Comparison of ENCODE assay signal across 17 cellular contexts in the genomic region with DNA sequence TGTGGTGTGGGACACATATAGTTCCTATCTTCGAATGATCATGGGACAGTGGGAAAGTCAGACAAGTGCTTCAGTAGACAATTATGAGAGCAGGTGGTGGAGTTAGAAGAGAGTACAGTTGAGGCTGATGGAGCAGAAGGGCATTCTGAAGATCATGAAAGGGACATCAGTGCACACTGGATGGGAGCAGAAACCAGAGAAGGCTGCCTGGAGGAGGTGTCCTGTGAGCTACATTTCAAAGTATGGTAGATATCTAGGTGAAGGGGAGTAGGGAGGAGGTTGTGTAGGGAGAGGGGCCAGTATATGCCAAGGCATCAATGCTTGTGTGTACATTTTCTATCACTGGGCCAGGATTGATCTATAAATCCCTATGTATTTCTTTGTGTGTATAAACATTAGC.
DNase-seq lines count a peak whose midpoint lies in the region; ATAC-seq, FAIRE-seq and TF ChIP-seq lines count a peak whose summit lies in the region.
"Had no signal": no experiment of that assay in that cellular context is flagged by ENCODE, and none has a peak within 500 bp of the region (broad histone marks: within the 10 kb centered on the region; RNA-seq: fewer than 3 reads in every experiment).

No MANE protein-coding gene starts in this region.

- H3K4me3 Mint-ChIP-seq in activated T-cell treated with anti-CD3 and anti-CD28 coated beads, Interleukin-2, amount 50 U/mL, for 4 hours, result peak overlapping the region; percentile 1
- no peak overlapping the region for H3K4me3 Mint-ChIP-seq in activated T-cell treated with anti-CD3 and anti-CD28 coated beads, Interleukin-2, amount 50 U/mL, for 72 hours
- H3K4me3 Mint-ChIP-seq in nephron progenitor cell (no peak overlapping the region), endothelial cell (ENCODE audit: unreplicated experiment) (no peak overlapping the region)
- H3K4me3 Mint-ChIP-seq: CD4-positive, alpha-beta memory T cell had no signal

- peaks cover 24% of the 10 kb centered on the region for H3K4me1 ChIP-seq in HepG2 (ENCODE audit: insufficient read depth, low read length)
- peaks cover 0 to 10% (median 3%) of the 10 kb centered on the region in 4 donors for H3K4me1 ChIP-seq in right lobe of liver

- no peak for TF ChIP-seq POLR2A in HepG2 (IDR thresholded peaks at IDR 0.05; ENCODE audit: insufficient read depth in 1 of 2, low read depth in 2 of 2, low read length in 2 of 2)
- no peak for TF ChIP-seq POLR2A in right lobe of liver (IDR thresholded peaks at IDR 0.05)

- peaks cover 27% of the 10 kb centered on the region for H3K4me1 Mint-ChIP-seq in activated T-cell treated with anti-CD3 and anti-CD28 coated beads, Interleukin-2, amount 50 U/mL, for 4 hours (ENCODE audit: low read depth)
- H3K4me1 Mint-ChIP-seq in activated T-cell treated with anti-CD3 and anti-CD28 coated beads, Interleukin-2, amount 50 U/mL, for 72 hours (ENCODE audit: low read depth), result peaks cover 65% of the 10 kb centered on the region
- H3K4me1 Mint-ChIP-seq in nephron progenitor cell (peaks cover 30% of the 10 kb centered on the region), endothelial cell (ENCODE audit: unreplicated experiment) (peaks cover 1% of the 10 kb centered on the region)

- no peak overlapping the region for H3K27ac Mint-ChIP-seq in activated T-cell treated with anti-CD3 and anti-CD28 coated beads, Interleukin-2, amount 50 U/mL, for 72 hours
- H3K27ac Mint-ChIP-seq in nephron progenitor cell (peak overlapping the region; percentile 22), endothelial cell (ENCODE audit: unreplicated experiment) (no peak overlapping the region)
- H3K27ac Mint-ChIP-seq: CD4-positive, alpha-beta memory T cell had no signal

- 50% methylated on average over 1 of the region's 1 CpG for WGBS in HepG2 (ENCODE audit: low lambda C conversion rate)
- 100% methylated on average over 1 of the region's 1 CpG for WGBS in right lobe of liver (ENCODE audit: insufficient coverage, low coverage, low lambda C conversion rate, missing lambda C conversion rate)

- TF ChIP-seq EP300 in HepG2 (IDR thresholded peaks at IDR 0.05; ENCODE audit: low read depth in 2 of 2, low read length in 2 of 2) (no peak), HepG2 (CRISPR knock-in tag; IDR thresholded peaks at IDR 0.05; ENCODE audit: borderline replicate concordance) (no peak)

- intact Hi-C loops in HepG2 (cut with micrococcal nuclease; ENCODE audit: unreplicated experiment), result no loop called here
- intact Hi-C loops in right lobe of liver (cut with DNase I), result no loop called here

- H3K4me2 ChIP-seq in HepG2 (ENCODE audit: low read depth, low read length), result no peak overlapping the region

- no peak overlapping the region for H3K9ac ChIP-seq in HepG2 (ENCODE audit: insufficient read depth, low read depth, low read length)

- peaks cover 3% of the 10 kb centered on the region for H3K9me3 Mint-ChIP-seq in activated T-cell treated with anti-CD3 and anti-CD28 coated beads, Interleukin-2, amount 50 U/mL, for 4 hours
- H3K9me3 Mint-ChIP-seq in activated T-cell treated with anti-CD3 and anti-CD28 coated beads, Interleukin-2, amount 50 U/mL, for 72 hours, result peaks cover 0 to 3% of the 10 kb centered on the region in 2 donors
- H3K9me3 Mint-ChIP-seq in nephron progenitor cell (peaks cover 11% of the 10 kb centered on the region), endothelial cell (ENCODE audit: unreplicated experiment) (no peaks in the 10 kb centered on the region)

- no peaks in the 10 kb centered on the region for H3K27me3 Mint-ChIP-seq in activated T-cell treated with anti-CD3 and anti-CD28 coated beads, Interleukin-2, amount 50 U/mL, for 4 hours (ENCODE audit: low read depth)
- peaks cover 7% of the 10 kb centered on the region for H3K27me3 Mint-ChIP-seq in activated T-cell treated with anti-CD3 and anti-CD28 coated beads, Interleukin-2, amount 50 U/mL, for 72 hours (ENCODE audit: low read depth)
- no peaks in the 10 kb centered on the region for H3K27me3 Mint-ChIP-seq in nephron progenitor cell (ENCODE audit: low read depth, poor library complexity)
- no peaks in the 10 kb centered on the region for H3K27me3 Mint-ChIP-seq in endothelial cell (ENCODE audit: unreplicated experiment)
- H3K27me3 Mint-ChIP-seq: CD4-positive, alpha-beta memory T cell had no signal

- in situ Hi-C loops in HepG2 (cut with HindIII; ENCODE audit: extremely low pct_ligation_motif_present, low pct_unique_long_range_greater_than_20kb), result no loop called here

- no peak for TF ChIP-seq RAD21 in HepG2 (CRISPR knock-in tag; IDR thresholded peaks at IDR 0.05)

- H3K27me3 ChIP-seq in HepG2 (ENCODE audit: control insufficient read depth in 1 of 2, insufficient read depth in 2 of 2, low read length in 2 of 2), result no peaks in the 10 kb centered on the region
- H3K27me3 ChIP-seq in right lobe of liver, result no peaks in the 10 kb centered on the region
- H3K27me3 ChIP-seq: BE2C had no signal

- no peaks in the 10 kb centered on the region for H4K20me1 ChIP-seq in HepG2 (ENCODE audit: insufficient read depth, low read length)

- no peaks in the 10 kb centered on the region for H3K79me2 ChIP-seq in HepG2 (ENCODE audit: insufficient read depth, low read length)

- H3K36me3 ChIP-seq in HepG2 (replicated peaks in 1 of 2; ENCODE audit: control insufficient read depth in 1 of 2, insufficient read depth in 2 of 2, low read length in 2 of 2), result no peaks in the 10 kb centered on the region
- no peaks in the 10 kb centered on the region for H3K36me3 ChIP-seq in right lobe of liver
- H3K36me3 ChIP-seq: BE2C had no signal

- no peaks in the 10 kb centered on the region for H3K36me3 Mint-ChIP-seq in activated T-cell treated with anti-CD3 and anti-CD28 coated beads, Interleukin-2, amount 50 U/mL, for 4 hours (ENCODE audit: insufficient read depth)
- no peaks in the 10 kb centered on the region for H3K36me3 Mint-ChIP-seq in activated T-cell treated with anti-CD3 and anti-CD28 coated beads, Interleukin-2, amount 50 U/mL, for 72 hours (ENCODE audit: insufficient read depth in 2 of 2)
- H3K36me3 Mint-ChIP-seq in nephron progenitor cell (ENCODE audit: low read depth), result peaks cover 5% of the 10 kb centered on the region
- no peaks in the 10 kb centered on the region for H3K36me3 Mint-ChIP-seq in endothelial cell (ENCODE audit: low read depth, unreplicated experiment)
- H3K36me3 Mint-ChIP-seq: CD4-positive, alpha-beta memory T cell had no signal

- no peak overlapping the region for H2AFZ ChIP-seq in HepG2 (ENCODE audit: low read length)

- no TSS peak for BruUV-seq in HepG2 (replicated peaks; lab: Mats Ljungman, UMichigan)

- H3K9me3 ChIP-seq in HepG2 (ENCODE audit: low read length), result no peaks in the 10 kb centered on the region
- H3K9me3 ChIP-seq in right lobe of liver, result no peaks in the 10 kb centered on the region
- H3K9me3 ChIP-seq: BE2C had no signal

- H3K4me3 ChIP-seq in HepG2 (replicated peaks in 1 of 3; ENCODE audit: insufficient read depth in 1 of 3, low read depth in 2 of 3, low read length in 3 of 3) (no peak overlapping the region), right lobe of liver (no peak overlapping the region)
- H3K4me3 ChIP-seq: GM12878 had no signal

- no peak for FAIRE-seq in HepG2 (lab: Jason Lieb, UNC)
- FAIRE-seq: A204.1, GM12878, GM18507, H54 had no signal

- ATAC-seq in activated T-cell treated with anti-CD3 and anti-CD28 coated beads, Interleukin-2, amount 50 U/mL, for 4 hours, result no peak
- no peak for ATAC-seq in activated T-cell treated with anti-CD3 and anti-CD28 coated beads, Interleukin-2, amount 50 U/mL, for 72 hours (replicated peaks in 1 of 2)
- ATAC-seq in HepG2 (no peak), right lobe of liver (no peak)
- ATAC-seq: GM12878, HCT116 had no signal

- POLR2A ChIA-PET in HepG2 (lab: Yijun Ruan, JAX), result no interaction called here

- CTCF ChIA-PET in HepG2 (lab: Yijun Ruan, JAX; ENCODE audit: low intra/inter-chr PET ratio, low total read pairs), result no interaction called here

- no peak for DNase-seq in activated T-cell treated with anti-CD3 and anti-CD28 coated beads, Interleukin-2, amount 50 U/mL, for 4 hours
- no peak for DNase-seq in activated T-cell treated with anti-CD3 and anti-CD28 coated beads, Interleukin-2, amount 50 U/mL, for 72 hours
- DNase-seq in HepG2 (ENCODE audit: low spot score) (no peak), right lobe of liver (no peak), nephron progenitor cell (no peak), endothelial cell (ENCODE audit: low spot score) (no peak), NCI-H2029 (lab: John Stamatoyannopoulos, UW) (no peak)
- DNase-seq: BE2C; CD4-positive, alpha-beta memory T cell; DMS79 had no signal

- TF ChIP-seq CTCF in HepG2 (CRISPR knock-in tag; IDR thresholded peaks at IDR 0.05) (no peak), right lobe of liver (IDR thresholded peaks at IDR 0.05) (no peak), nephron progenitor cell (IDR thresholded peaks at IDR 0.05) (no peak), endothelial cell (IDR thresholded peaks at IDR 0.05; ENCODE audit: unreplicated experiment) (no peak)

- no peak overlapping the region for H3K27ac ChIP-seq in HepG2 (ENCODE audit: extremely low read length, insufficient read depth, low read length)
- H3K27ac ChIP-seq in right lobe of liver, result no peak overlapping the region
- H3K27ac ChIP-seq: C4-2B, HL-60 had no signal

TF ChIP-seq in HepG2, 621 proteins besides CTCF, POLR2A, EP300 and RAD21:
- TF ChIP-seq ZFP36 (IDR thresholded peaks at IDR 0.05; ENCODE audit: borderline replicate concordance, low read depth, low read length, partially characterized antibody) (peak; percentile 55), ATAD3A (CRISPR knock-in tag; IDR thresholded peaks at IDR 0.05) (no peak), CREM (IDR thresholded peaks at IDR 0.05) (no peak), CREM (CRISPR knock-in tag; IDR thresholded peaks at IDR 0.05) (no peak), LCORL (IDR thresholded peaks at IDR 0.05) (no peak), LCORL (CRISPR knock-in tag; IDR thresholded peaks at IDR 0.05) (no peak), FOXA1 (IDR thresholded peaks at IDR 0.05) (no peak), FOXA1 (CRISPR knock-in tag; IDR thresholded peaks at IDR 0.05) (no peak), CENPX (CRISPR knock-in tag; IDR thresholded peaks at IDR 0.05) (no peak), RFX1 (IDR thresholded peaks at IDR 0.05) (no peak)
- TF ChIP-seq, protein P1, sequence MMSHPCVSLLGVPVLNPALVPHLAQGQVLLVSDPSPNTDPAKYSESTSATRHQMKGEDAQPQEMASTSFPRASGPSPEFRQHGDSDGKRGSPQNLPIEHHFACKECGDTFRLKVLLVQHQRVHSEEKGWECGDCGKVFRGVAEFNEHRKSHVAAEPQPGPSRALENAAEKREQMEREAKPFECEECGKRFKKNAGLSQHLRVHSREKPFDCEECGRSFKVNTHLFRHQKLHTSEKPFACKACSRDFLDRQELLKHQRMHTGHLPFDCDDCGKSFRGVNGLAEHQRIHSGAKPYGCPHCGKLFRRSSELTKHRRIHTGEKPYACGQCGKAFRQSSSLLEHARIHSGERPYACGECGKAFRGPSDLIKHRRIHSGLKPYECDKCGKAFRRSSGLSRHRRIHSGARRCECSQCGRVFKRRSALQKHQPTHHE (CRISPR knock-in tag; IDR thresholded peaks at IDR 0.05; ENCODE audit: borderline replicate concordance), result no peak
